In the genomic region with DNA sequence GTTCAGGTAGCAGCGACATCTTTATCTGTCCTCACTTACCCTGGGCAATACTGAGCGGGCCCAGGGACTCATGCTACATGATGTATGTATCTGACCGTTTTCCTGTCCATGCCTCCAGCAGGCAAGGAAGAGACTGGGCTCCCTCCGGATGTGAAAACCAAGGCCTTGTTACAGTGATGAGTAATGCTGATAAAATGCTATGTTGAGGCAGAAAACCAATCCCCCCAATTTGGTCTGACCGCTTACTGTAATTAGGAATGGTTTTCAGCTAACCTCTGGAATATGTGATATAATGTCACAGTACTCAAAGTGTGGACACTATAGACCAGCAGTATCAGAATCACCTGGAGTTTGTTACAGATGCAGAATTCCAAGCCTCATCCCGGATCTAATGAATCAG, we compare ENCODE assay signal across 25 cellular contexts.
A peak's percentile ranks its signal among the peaks of the same experiment; 100 is the strongest.
DNase-seq lines count a peak whose midpoint lies in the region; ATAC-seq, FAIRE-seq and TF ChIP-seq lines count a peak whose summit lies in the region.
"Had no signal": no experiment of that assay in that cellular context is flagged by ENCODE, and none has a peak within 500 bp of the region (broad histone marks: within the 10 kb centered on the region; RNA-seq: fewer than 3 reads in every experiment).

No MANE protein-coding gene starts in this region.

- whole genome bisulfite sequencing in H9 (ENCODE audit: extremely low coverage, insufficient read length, low lambda C conversion rate) = no CpG with 5 or more reads among the region's 6 CpGs

- no peak overlapping the region for H3K18ac ChIP-seq in H9 (ENCODE audit: insufficient read length, low read depth, low read length)

- no peaks in the 10 kb centered on the region for H3K27me3 ChIP-seq in H9 (ENCODE audit: insufficient read depth, low read length)
- H3K27me3 ChIP-seq: MG63, SJSA1 had no signal

- H3K23me2 ChIP-seq in H9 (ENCODE audit: insufficient read length, low read depth, low read length, poor library complexity, severe bottlenecking) = no peaks in the 10 kb centered on the region

- no peak overlapping the region for H3T11ph ChIP-seq in H9 (ENCODE audit: low read length)

- H3K4me3 Mint-ChIP-seq in H9 (no peak overlapping the region), WTC11 (no peak overlapping the region)

- H2BK20ac ChIP-seq in H9 (ENCODE audit: low read depth, low read length, poor library complexity, severe bottlenecking) = no peak overlapping the region

- H2AK5ac ChIP-seq in H9 (ENCODE audit: insufficient read length, low read length) = no peak overlapping the region

- peaks cover 0 to 5% (median 0%) of the 10 kb centered on the region in 3 experiments; a peak in 3 of 7 replicates for H3K36me3 Mint-ChIP-seq in H9 (ENCODE audit: insufficient read depth in 1 of 3, low read depth in 3 of 3)
- H3K36me3 Mint-ChIP-seq in WTC11 = no peaks in the 10 kb centered on the region

- H3K9ac ChIP-seq in H9 (ENCODE audit: extremely low read depth, insufficient read length, low read length) = no peak overlapping the region

- no peaks in the 10 kb centered on the region for H3K79me1 ChIP-seq in H9 (ENCODE audit: insufficient read depth, low read depth, low read length, poor library complexity, severe bottlenecking)

- POLR2A ChIA-PET in WTC11 (lab: Charles Lee) = no interaction called here

- no peak overlapping the region for H3K56ac ChIP-seq in H9 (ENCODE audit: insufficient read length, low read depth, low read length)

- peak; percentile 64 for ATAC-seq in WTC11

- no peak overlapping the region for H4K91ac ChIP-seq in H9 (ENCODE audit: insufficient read length, low read depth, low read length)

- no peak overlapping the region for H3K27ac ChIP-seq in H9 (ENCODE audit: insufficient read length, low read depth, low read length)
- H3K27ac ChIP-seq: PC-9, SJSA1 had no signal

- no peak overlapping the region for H3K23ac ChIP-seq in H9 (ENCODE audit: insufficient read length, low read depth, low read length)

- no peak overlapping the region for H4K8ac ChIP-seq in H9 (replicated peaks; ENCODE audit: insufficient read length, low read depth, low read length)

- H2BK120ac ChIP-seq in H9 (ENCODE audit: low read depth, low read length, poor library complexity, severe bottlenecking) = no peak overlapping the region

- DNase-seq in H9 (peak; percentile 35), WTC11 (ENCODE audit: low spot score) (no peak), iPS DF 4.7 (ENCODE audit: extremely low read depth, low spot score) (peak; percentile 19), urothelium cell line (ENCODE audit: low spot score) (peak; percentile 46), foreskin fibroblast (no peak)
- no peak for DNase-seq in activated CD4-positive, alpha-beta T cell treated with anti-CD3 and anti-CD28 coated beads for 1 hour
- DNase-seq in activated CD8-positive, alpha-beta memory T cell treated with anti-CD3 and anti-CD28 coated beads, Interleukin-2, amount 50 U/mL, for 4 hours = no peak
- DNase-seq: Calu3; DND-41; IMR-90; KG1; MG63; NCI-H1105 treated with DMSO at 0.1 percent for 48 hours; NCI-H146; NCI-H1930; NCI-H2107; NCI-H446; NCI-H524 treated with DMSO at 0.1 percent for 48 hours; NCI-H774; NK-92 treated with Interleukin-12 subunit alpha and Interleukin-12 subunit beta, amount 100 ng/mL, for 24 hours; PC-9; Right ventricle myocardium superior; RPMI8226 had no signal

- no peaks in the 10 kb centered on the region for H4K20me1 ChIP-seq in H9 (ENCODE audit: control insufficient read depth, insufficient read depth, insufficient read length)

- H3K27me3 Mint-ChIP-seq in H9 (ENCODE audit: low read depth) (no peaks in the 10 kb centered on the region), WTC11 (ENCODE audit: low read depth) (no peaks in the 10 kb centered on the region)

- H3K4me1 ChIP-seq in H9 (ENCODE audit: insufficient read depth, low read length) = peaks cover 3% of the 10 kb centered on the region
- H3K4me1 ChIP-seq: HAP-1, SJSA1 had no signal

- no peaks in the 10 kb centered on the region for H3K9me3 ChIP-seq in H9 (ENCODE audit: control insufficient read depth, low read depth, low read length)
- H3K9me3 ChIP-seq: MG63, SJSA1 had no signal

- TF ChIP-seq CTCF in H9 (conservative IDR thresholded peaks at IDR 0.05) (no peak), WTC11 (IDR thresholded peaks at IDR 0.05) (no peak), foreskin fibroblast (IDR thresholded peaks at IDR 0.05; ENCODE audit: low read depth, low read length) (no peak)

- no peak overlapping the region for H2BK15ac ChIP-seq in H9 (ENCODE audit: low read depth, low read length)

- CTCF ChIA-PET in WTC11 (lab: Charles Lee) = no interaction called here

- H3K14ac ChIP-seq in H9 (ENCODE audit: insufficient read depth, low read length) = no peak overlapping the region

- H4K5ac ChIP-seq in H9 (ENCODE audit: insufficient read length, low read depth, low read length) = no peak overlapping the region

- no peak overlapping the region for H2BK5ac ChIP-seq in H9 (ENCODE audit: insufficient read length, low read length)

- no peak overlapping the region for H3K4me3 ChIP-seq in foreskin fibroblast (ENCODE audit: low read depth in 1 of 2, low read length in 2 of 2)
- H3K4me3 ChIP-seq: HAP-1, MG63, PC-9, SJSA1 had no signal

- peaks cover 0 to 7% of the 10 kb centered on the region in 2 experiments; a peak in 1 of 5 replicates for H3K9me3 Mint-ChIP-seq in H9
- H3K9me3 Mint-ChIP-seq in WTC11 = peaks cover 11% of the 10 kb centered on the region

- no peak for FAIRE-seq in urothelium cell line (lab: Jason Lieb, UNC)

- H2BK12ac ChIP-seq in H9 (ENCODE audit: insufficient read length, low read depth, low read length) = no peak overlapping the region

- no peak overlapping the region for H2AFZ ChIP-seq in H9 (ENCODE audit: low read length)
- H2AFZ ChIP-seq: PC-9 had no signal

- H3K4ac ChIP-seq in H9 (ENCODE audit: low read depth, low read length) = no peak overlapping the region

- H3K79me2 ChIP-seq in H9 (ENCODE audit: insufficient read depth, low read length) = no peaks in the 10 kb centered on the region

- H3K27ac Mint-ChIP-seq in H9 (peak overlapping the region in 1 of 3 experiments; percentile 50; a peak in 3 of 7 replicates), WTC11 (no peak overlapping the region; the same call in 1 of the 2 replicates)

- H3K4me2 ChIP-seq in H9 (ENCODE audit: insufficient read depth, insufficient read length, low read length) = no peak overlapping the region
- H3K4me2 ChIP-seq: PC-9 had no signal

- H3K4me1 Mint-ChIP-seq in H9 (peaks cover 16% of the 10 kb centered on the region in 2 experiments), WTC11 (peaks cover 24% of the 10 kb centered on the region)

TF ChIP-seq in WTC11, 78 proteins besides CTCF, POLR2A, EP300 and RAD21 (continues in another document):
- TF ChIP-seq USF1 (CRISPR knock-in tag; IDR thresholded peaks at IDR 0.05) = no peak
- no peak for TF ChIP-seq ZNF138 (CRISPR knock-in tag; conservative IDR thresholded peaks at IDR 0.05)
- no peak for TF ChIP-seq ATF1 (CRISPR knock-in tag; IDR thresholded peaks at IDR 0.05)
- TF ChIP-seq AFF4 (CRISPR knock-in tag; IDR thresholded peaks at IDR 0.05; ENCODE audit: borderline replicate concordance) = no peak
- TF ChIP-seq, protein P1, sequence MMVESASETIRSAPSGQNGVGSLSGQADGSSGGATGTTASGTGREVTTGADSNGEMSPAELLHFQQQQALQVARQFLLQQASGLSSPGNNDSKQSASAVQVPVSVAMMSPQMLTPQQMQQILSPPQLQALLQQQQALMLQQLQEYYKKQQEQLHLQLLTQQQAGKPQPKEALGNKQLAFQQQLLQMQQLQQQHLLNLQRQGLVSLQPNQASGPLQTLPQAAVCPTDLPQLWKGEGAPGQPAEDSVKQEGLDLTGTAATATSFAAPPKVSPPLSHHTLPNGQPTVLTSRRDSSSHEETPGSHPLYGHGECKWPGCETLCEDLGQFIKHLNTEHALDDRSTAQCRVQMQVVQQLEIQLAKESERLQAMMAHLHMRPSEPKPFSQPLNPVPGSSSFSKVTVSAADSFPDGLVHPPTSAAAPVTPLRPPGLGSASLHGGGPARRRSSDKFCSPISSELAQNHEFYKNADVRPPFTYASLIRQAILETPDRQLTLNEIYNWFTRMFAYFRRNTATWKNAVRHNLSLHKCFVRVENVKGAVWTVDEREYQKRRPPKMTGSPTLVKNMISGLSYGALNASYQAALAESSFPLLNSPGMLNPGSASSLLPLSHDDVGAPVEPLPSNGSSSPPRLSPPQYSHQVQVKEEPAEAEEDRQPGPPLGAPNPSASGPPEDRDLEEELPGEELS (CRISPR knock-in tag; IDR thresholded peaks at IDR 0.05) = no peak
- no peak for TF ChIP-seq ELF4 (CRISPR knock-in tag; IDR thresholded peaks at IDR 0.05; ENCODE audit: low read depth)
- no peak for TF ChIP-seq ZNF232 (CRISPR knock-in tag; IDR thresholded peaks at IDR 0.05)

Comparison
In these comparisons a context has a peak if more than half of its experiments do, and no peak if none do; other contexts are left out.
1. DNase-seq: peak in H9 (single experiment), iPS DF 4.7 (single experiment) and urothelium cell line (single experiment); none in WTC11 (single experiment), activated CD4-positive, alpha-beta T cell treated with anti-CD3 and anti-CD28 coated beads for 1 hour (single experiment), foreskin fibroblast (0 of 2) and activated CD8-positive, alpha-beta memory T cell treated with anti-CD3 and anti-CD28 coated beads, Interleukin-2, amount 50 U/mL, for 4 hours (single experiment).